In genomic region chr10:112899396-112900065, GRCh38 we compare ENCODE assay signal across 2 cellular contexts.
TF ChIP-seq lines count a peak whose summit lies in the region.

No MANE protein-coding gene starts in this region.

TF ChIP-seq in HEK293, 187 proteins besides CTCF, POLR2A, EP300 and RAD21:
- no peak for TF ChIP-seq ZSCAN30 (tag by site-specific recombination; IDR thresholded peaks at IDR 0.05)
- no peak for TF ChIP-seq ZNF266 (tag by site-specific recombination; IDR thresholded peaks at IDR 0.05; ENCODE audit: low read depth)
- peak; percentile 74 for TF ChIP-seq ZNF768 (tag by site-specific recombination; IDR thresholded peaks at IDR 0.05)
- TF ChIP-seq, protein P1, sequence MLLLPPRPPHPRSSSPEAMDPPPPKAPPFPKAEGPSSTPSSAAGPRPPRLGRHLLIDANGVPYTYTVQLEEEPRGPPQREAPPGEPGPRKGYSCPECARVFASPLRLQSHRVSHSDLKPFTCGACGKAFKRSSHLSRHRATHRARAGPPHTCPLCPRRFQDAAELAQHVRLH (tag by site-specific recombination; IDR thresholded peaks at IDR 0.05) = 0 out of 2 replicates have a peak, but pooled peaks have one; percentile 34

TF ChIP-seq in H1, 55 proteins besides CTCF, POLR2A, EP300 and RAD21:
- TF ChIP-seq SAP30 (IDR thresholded peaks at IDR 0.05; ENCODE audit: insufficient read depth, insufficient replicate concordance, low read length) = no peak
- peak; percentile 96; the same call in 1 of the 2 replicates for TF ChIP-seq KDM1A (IDR thresholded peaks at IDR 0.05; ENCODE audit: borderline replicate concordance, low read length)
- TF ChIP-seq JUN (IDR thresholded peaks at IDR 0.05; ENCODE audit: low read depth, low read length) = no peak
- peak in 1 of 2 experiments; percentile 54; a peak in 1 of 4 replicates for TF ChIP-seq HDAC2 (IDR thresholded peaks at IDR 0.05; ENCODE audit: borderline replicate concordance in 1 of 2, low read depth in 2 of 2, low read length in 2 of 2)
- TF ChIP-seq ASH2L (IDR thresholded peaks at IDR 0.05; ENCODE audit: low read length) = peak; percentile 7
